ENCODE assay signal across 19 cellular contexts in the genomic region with DNA sequence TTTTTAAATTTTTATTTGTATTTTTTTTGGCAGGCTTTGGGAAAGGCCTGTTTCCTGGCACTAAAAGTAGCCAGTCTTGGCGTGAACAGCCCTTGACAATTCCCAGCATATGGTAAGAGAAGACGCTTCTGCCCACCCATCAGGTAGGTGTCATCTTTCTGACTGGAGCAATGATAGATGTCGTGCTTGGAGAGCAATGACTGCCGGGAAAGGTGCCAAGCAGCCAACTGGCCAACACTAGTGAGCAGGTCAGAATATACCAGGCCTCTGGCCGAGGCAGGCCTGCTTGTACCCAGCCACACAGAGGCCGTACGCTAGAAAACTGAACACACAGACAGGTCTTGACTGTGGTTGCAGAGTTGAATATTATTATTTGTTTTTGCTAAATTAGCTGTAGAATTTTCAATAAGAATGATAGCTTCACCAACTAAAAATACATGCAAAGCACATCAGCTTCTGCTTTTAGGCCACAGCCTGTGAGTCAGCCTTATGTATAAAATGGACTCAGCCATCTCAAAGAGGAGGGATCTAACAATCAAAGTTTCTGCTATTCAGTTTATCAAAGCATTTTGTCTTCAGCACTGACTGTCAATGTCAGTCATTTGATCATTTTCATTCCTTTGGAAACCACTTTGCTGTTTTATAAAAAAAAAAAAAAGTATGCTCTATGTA.
"Had no signal": no experiment of that assay in that cellular context is flagged by ENCODE, and none has a peak within 500 bp of the region (broad histone marks: within the 10 kb centered on the region; RNA-seq: fewer than 3 reads in every experiment).

No MANE protein-coding gene starts in this region.

- H3K4me1 Mint-ChIP-seq: activated naive CD4-positive, alpha-beta T cell treated with anti-CD3 and anti-CD28 coated beads, Interleukin-2, amount 10 ng/mL, durations not matched to agents 7 days and 5 days; activated naive CD8-positive, alpha-beta T cell treated with anti-CD3 and anti-CD28 coated beads, Interleukin-2, amount 50 U/mL, for 24 hours; memory B cell; natural killer cell; stimulated activated effector memory CD8-positive, alpha-beta T cell treated with anti-CD3 and anti-CD28 coated beads, Interleukin-12 subunit alpha, Interleukin-12 subunit beta, amount 100 ng/mL, for 72 hours had no signal

- H3K27me3 Mint-ChIP-seq: activated naive CD4-positive, alpha-beta T cell treated with anti-CD3 and anti-CD28 coated beads, Interleukin-2, amount 10 ng/mL, durations not matched to agents 7 days and 5 days; activated naive CD8-positive, alpha-beta T cell treated with anti-CD3 and anti-CD28 coated beads, Interleukin-2, amount 50 U/mL, for 24 hours; memory B cell had no signal

- H3K4me3 Mint-ChIP-seq: activated naive CD4-positive, alpha-beta T cell treated with anti-CD3 and anti-CD28 coated beads, Interleukin-2, amount 10 ng/mL, durations not matched to agents 7 days and 5 days; activated naive CD8-positive, alpha-beta T cell treated with anti-CD3 and anti-CD28 coated beads, Interleukin-2, amount 50 U/mL, for 24 hours; memory B cell; natural killer cell; stimulated activated effector memory CD8-positive, alpha-beta T cell treated with anti-CD3 and anti-CD28 coated beads, Interleukin-12 subunit alpha, Interleukin-12 subunit beta, amount 100 ng/mL, for 72 hours; T-helper 1 cell treated with Interleukin-12 subunit alpha and Interleukin-12 subunit beta and Interleukin-4 antibody, amounts not matched to agents 30 μg/mL and 1 μg/mL, for 36 hours had no signal

- DNase-seq: activated CD4-positive, alpha-beta T cell treated with anti-CD3 and anti-CD28 coated beads, Interleukin-2, amount 50 U/mL, for 1 hour; activated CD4-positive, CD25-positive, alpha-beta regulatory T cell treated with anti-CD3 and anti-CD28 coated beads, Interleukin-2, amount 50 U/mL, for 72 hours; activated CD8-positive, alpha-beta memory T cell treated with anti-CD3 and anti-CD28 coated beads, Interleukin-2, amount 50 U/mL, for 4 hours; activated effector memory CD4-positive, alpha-beta T cell treated with Interleukin-2 at 50 U/mL for 16 hours; activated naive CD4-positive, alpha-beta T cell treated with anti-CD3 and anti-CD28 coated beads, Interleukin-2, amount 10 ng/mL, durations not matched to agents 7 days and 5 days; activated naive CD8-positive, alpha-beta T cell treated with anti-CD3 and anti-CD28 coated beads, Interleukin-2, amount 50 U/mL, for 24 hours; activated T-cell treated with anti-CD3 and anti-CD28 coated beads, Interleukin-2, amount 50 U/mL, for 48 hours; aorta; left ventricle myocardium inferior; natural killer cell; ovary; right lobe of liver; stimulated activated CD4-positive, alpha-beta T cell treated with anti-CD3 and anti-CD28 coated beads, Interleukin-4, amount 100 ng/mL, for 24 hours; thyroid gland had no signal

- H3K36me3 ChIP-seq: breast epithelium, left ventricle myocardium inferior, ovary, right lobe of liver, thyroid gland had no signal

- H3K4me3 ChIP-seq: breast epithelium, left ventricle myocardium inferior, ovary, right lobe of liver, thyroid gland had no signal

- H3K9me3 Mint-ChIP-seq: T-helper 1 cell treated with Interleukin-12 subunit alpha and Interleukin-12 subunit beta and Interleukin-4 antibody, amounts not matched to agents 30 μg/mL and 1 μg/mL, for 36 hours had no signal

- H3K27ac Mint-ChIP-seq: activated naive CD4-positive, alpha-beta T cell treated with anti-CD3 and anti-CD28 coated beads, Interleukin-2, amount 10 ng/mL, durations not matched to agents 7 days and 5 days; activated naive CD8-positive, alpha-beta T cell treated with anti-CD3 and anti-CD28 coated beads, Interleukin-2, amount 50 U/mL, for 24 hours; memory B cell; natural killer cell; stimulated activated effector memory CD8-positive, alpha-beta T cell treated with anti-CD3 and anti-CD28 coated beads, Interleukin-12 subunit alpha, Interleukin-12 subunit beta, amount 100 ng/mL, for 72 hours; T-helper 1 cell treated with Interleukin-12 subunit alpha and Interleukin-12 subunit beta and Interleukin-4 antibody, amounts not matched to agents 30 μg/mL and 1 μg/mL, for 36 hours had no signal

- H3K9me3 ChIP-seq: breast epithelium, ovary, right lobe of liver, thyroid gland had no signal

- H3K4me1 ChIP-seq: breast epithelium, left ventricle myocardium inferior, right lobe of liver, thyroid gland had no signal

- H3K27ac ChIP-seq: breast epithelium, epithelial cell of prostate, left ventricle myocardium inferior, ovary, right lobe of liver, thyroid gland had no signal

- ATAC-seq: activated naive CD8-positive, alpha-beta T cell treated with anti-CD3 and anti-CD28 coated beads, Interleukin-2, amount 50 U/mL, for 24 hours; natural killer cell; right lobe of liver; stimulated activated effector memory CD8-positive, alpha-beta T cell treated with anti-CD3 and anti-CD28 coated beads, Interleukin-12 subunit alpha, Interleukin-12 subunit beta, amount 100 ng/mL, for 72 hours had no signal

- H3K27me3 ChIP-seq: breast epithelium, ovary, right lobe of liver, thyroid gland had no signal

- H3K36me3 Mint-ChIP-seq: activated naive CD4-positive, alpha-beta T cell treated with anti-CD3 and anti-CD28 coated beads, Interleukin-2, amount 10 ng/mL, durations not matched to agents 7 days and 5 days; memory B cell; natural killer cell; stimulated activated effector memory CD8-positive, alpha-beta T cell treated with anti-CD3 and anti-CD28 coated beads, Interleukin-12 subunit alpha, Interleukin-12 subunit beta, amount 100 ng/mL, for 72 hours had no signal
